In the genomic region with DNA sequence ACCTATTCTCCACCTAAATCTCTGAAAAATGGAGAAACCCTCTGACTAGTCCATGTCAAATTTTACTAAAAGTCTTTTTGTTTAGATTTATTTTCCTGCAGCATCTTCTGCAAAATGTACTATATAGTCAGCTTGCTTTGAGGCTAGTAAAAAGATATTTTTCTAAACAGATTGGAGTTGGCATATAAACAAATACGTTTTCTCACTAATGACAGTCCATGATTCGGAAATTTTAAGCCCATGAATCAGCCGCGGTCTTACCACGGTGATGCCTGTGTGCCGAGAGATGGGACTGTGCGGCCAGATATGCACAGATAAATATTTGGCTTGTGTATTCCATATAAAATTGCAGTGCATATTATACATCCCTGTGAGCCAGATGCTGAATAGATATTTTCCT, we compare ENCODE assay signal across 9 cellular contexts. TPM values are rescaled to one million over a fixed set of nuclear protein-coding genes. Genes with fewer than 3 reads are reported as not detected.
DNase-seq lines count a peak whose midpoint lies in the region; ATAC-seq and TF ChIP-seq lines count a peak whose summit lies in the region.
"Had no signal": no experiment of that assay in that cellular context is flagged by ENCODE, and none has a peak within 500 bp of the region (broad histone marks: within the 10 kb centered on the region; RNA-seq: fewer than 3 reads in every experiment).

No MANE protein-coding gene starts in this region.

- CTCF ChIA-PET in activated CD8-positive, alpha-beta T cell treated with anti-CD3 and anti-CD28 coated beads, Interleukin-2, amount 10 ng/mL, durations not matched to agents 7 days and 5 days (lab: Charles Lee): interaction anchor here (0.6 to 2.1 kb wide), 4 partner anchors 10 to 17 kb away, joined by 3 to 7 read pairs (median 3); no protein-coding TSS in a partner anchor

- no peak for ATAC-seq in activated CD8-positive, alpha-beta T cell treated with anti-CD3 and anti-CD28 coated beads, Interleukin-2, amount 10 ng/mL, durations not matched to agents 7 days and 5 days
- ATAC-seq in HG03378 (IDR thresholded peaks at IDR 0.05; ENCODE audit: unreplicated experiment): no peak

- H3K9me3 Mint-ChIP-seq in osteocyte (ENCODE audit: unreplicated experiment): no peaks in the 10 kb centered on the region
- no peaks in the 10 kb centered on the region for H3K9me3 Mint-ChIP-seq in activated CD8-positive, alpha-beta T cell treated with anti-CD3 and anti-CD28 coated beads, Interleukin-2, amount 10 ng/mL, durations not matched to agents 7 days and 5 days (ENCODE audit: insufficient read depth)

- H3K4me3 Mint-ChIP-seq in osteocyte (ENCODE audit: unreplicated experiment): peak overlapping the region; percentile 92
- H3K4me3 Mint-ChIP-seq in activated CD8-positive, alpha-beta T cell treated with anti-CD3 and anti-CD28 coated beads, Interleukin-2, amount 10 ng/mL, durations not matched to agents 7 days and 5 days: no peak overlapping the region

- peak overlapping the region; percentile 72 for H3K4me3 ChIP-seq in epithelial cell of esophagus (ENCODE audit: low read length)

- peak overlapping the region; percentile 98 for H3K27ac Mint-ChIP-seq in osteocyte (ENCODE audit: unreplicated experiment)
- H3K27ac Mint-ChIP-seq in activated CD8-positive, alpha-beta T cell treated with anti-CD3 and anti-CD28 coated beads, Interleukin-2, amount 10 ng/mL, durations not matched to agents 7 days and 5 days: no peak overlapping the region

- H3K4me1 Mint-ChIP-seq in osteocyte (ENCODE audit: unreplicated experiment): peaks cover 34% of the 10 kb centered on the region
- H3K4me1 Mint-ChIP-seq in activated CD8-positive, alpha-beta T cell treated with anti-CD3 and anti-CD28 coated beads, Interleukin-2, amount 10 ng/mL, durations not matched to agents 7 days and 5 days (ENCODE audit: low read depth): peaks cover 20% of the 10 kb centered on the region

- H3K36me3 Mint-ChIP-seq in osteocyte (ENCODE audit: unreplicated experiment): peaks cover 29% of the 10 kb centered on the region
- peaks cover 6% of the 10 kb centered on the region for H3K36me3 Mint-ChIP-seq in activated CD8-positive, alpha-beta T cell treated with anti-CD3 and anti-CD28 coated beads, Interleukin-2, amount 10 ng/mL, durations not matched to agents 7 days and 5 days (ENCODE audit: low read depth)

- TF ChIP-seq CTCF in epithelial cell of esophagus (IDR thresholded peaks at IDR 0.05; ENCODE audit: insufficient read depth, low read depth, low read length, missing control alignments) (no peak), osteocyte (IDR thresholded peaks at IDR 0.05) (no peak)

- no peaks in the 10 kb centered on the region for H3K27me3 Mint-ChIP-seq in osteocyte (ENCODE audit: unreplicated experiment)
- peaks cover 59% of the 10 kb centered on the region for H3K27me3 Mint-ChIP-seq in activated CD8-positive, alpha-beta T cell treated with anti-CD3 and anti-CD28 coated beads, Interleukin-2, amount 10 ng/mL, durations not matched to agents 7 days and 5 days (ENCODE audit: low read depth)

- DNase-seq in EL (peak; percentile 88), NCI-H69 (lab: John Stamatoyannopoulos, UW) (peak; percentile 48), epithelial cell of esophagus (ENCODE audit: low read depth) (peak; percentile 79), osteocyte (ENCODE audit: extremely low spot score, unreplicated experiment) (no peak), UCSD-AML1 (lab: John Stamatoyannopoulos, UW; ENCODE audit: unreplicated experiment) (no peak), epidermal melanocyte (ENCODE audit: insufficient read length, low spot score) (no peak)
- DNase-seq in activated CD8-positive, alpha-beta T cell treated with anti-CD3 and anti-CD28 coated beads, Interleukin-2, amount 10 ng/mL, durations not matched to agents 7 days and 5 days: no peak
- DNase-seq: NCI-H510A had no signal

- POLR2A ChIA-PET in activated CD8-positive, alpha-beta T cell treated with anti-CD3 and anti-CD28 coated beads, Interleukin-2, amount 10 ng/mL, durations not matched to agents 7 days and 5 days (lab: Charles Lee): interaction anchor here (0.7 kb wide), 1 partner anchor 1238 kb away, joined by 3 read pairs; no protein-coding TSS in a partner anchor

RNA-seq across cellular contexts. Expression of gene FOXC1, which starts 3.2 kb away (rescaled TPM):
- 106 and 108 TPM in 2 replicates for total RNA-seq in osteocyte
- total RNA-seq in activated CD8-positive, alpha-beta T cell treated with anti-CD3 and anti-CD28 coated beads, Interleukin-2, amount 10 ng/mL, durations not matched to agents 7 days and 5 days: not detected

Comparison
In these comparisons a context has a peak if more than half of its experiments do, and no peak if none do; other contexts are left out.
1. DNase-seq: peak in EL (single experiment), NCI-H69 (single experiment) and epithelial cell of esophagus (single experiment); none in osteocyte (single experiment), UCSD-AML1 (single experiment), activated CD8-positive, alpha-beta T cell treated with anti-CD3 and anti-CD28 coated beads, Interleukin-2, amount 10 ng/mL, durations not matched to agents 7 days and 5 days (single experiment) and epidermal melanocyte (single experiment).
2. RNA of gene FOXC1, which starts 3.2 kb away (total RNA-seq): 106 to 108 TPM in osteocyte; not detected in activated CD8-positive, alpha-beta T cell treated with anti-CD3 and anti-CD28 coated beads, Interleukin-2, amount 10 ng/mL, durations not matched to agents 7 days and 5 days; every median in the first group is over 100 times any median in the second.